ENCODE assay signal across 10 cellular contexts in the genomic region with DNA sequence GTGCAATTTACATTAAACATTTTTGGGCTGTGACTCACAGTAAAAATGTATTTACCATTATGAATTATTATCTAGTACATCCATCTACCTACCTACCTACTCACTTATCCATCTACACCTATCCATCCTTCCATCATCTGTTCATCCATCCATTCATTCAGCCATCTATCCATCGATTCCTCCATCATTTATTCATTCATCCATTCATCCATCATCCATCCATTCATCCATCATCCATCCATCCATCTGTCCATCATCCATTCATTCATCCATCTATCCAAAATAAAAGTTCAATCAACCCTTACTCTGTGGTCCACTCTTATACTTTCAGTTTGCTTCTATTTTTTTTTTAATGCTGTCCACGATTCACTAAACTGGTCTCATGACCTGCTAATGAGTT.
"Had no signal": no experiment of that assay in that cellular context is flagged by ENCODE, and none has a peak within 500 bp of the region (broad histone marks: within the 10 kb centered on the region; RNA-seq: fewer than 3 reads in every experiment).

No MANE protein-coding gene starts in this region.

- FAIRE-seq: K562 had no signal

- H3K4me1 ChIP-seq: HAP-1 had no signal

- H3K27ac Mint-ChIP-seq: HFFc6 had no signal

- H2AFZ ChIP-seq: GM23248 had no signal

- H3K27ac ChIP-seq: GM23248, HL-60 had no signal

- H3K9me3 ChIP-seq: HAP-1 had no signal

- DNase-seq: GM23248, GOT3, H7, HFFc6, IMR-90, KG1 had no signal

- H3K4me3 ChIP-seq: GM23248, HAP-1, K562 had no signal

- H3K9ac ChIP-seq: GM23248 had no signal

- H3K4me3 Mint-ChIP-seq: HFFc6 had no signal

- ATAC-seq: HCT116, K562 had no signal

- H3K36me3 ChIP-seq: HAP-1 had no signal
